19 cellular contexts compared by ENCODE assay signal in the genomic region with DNA sequence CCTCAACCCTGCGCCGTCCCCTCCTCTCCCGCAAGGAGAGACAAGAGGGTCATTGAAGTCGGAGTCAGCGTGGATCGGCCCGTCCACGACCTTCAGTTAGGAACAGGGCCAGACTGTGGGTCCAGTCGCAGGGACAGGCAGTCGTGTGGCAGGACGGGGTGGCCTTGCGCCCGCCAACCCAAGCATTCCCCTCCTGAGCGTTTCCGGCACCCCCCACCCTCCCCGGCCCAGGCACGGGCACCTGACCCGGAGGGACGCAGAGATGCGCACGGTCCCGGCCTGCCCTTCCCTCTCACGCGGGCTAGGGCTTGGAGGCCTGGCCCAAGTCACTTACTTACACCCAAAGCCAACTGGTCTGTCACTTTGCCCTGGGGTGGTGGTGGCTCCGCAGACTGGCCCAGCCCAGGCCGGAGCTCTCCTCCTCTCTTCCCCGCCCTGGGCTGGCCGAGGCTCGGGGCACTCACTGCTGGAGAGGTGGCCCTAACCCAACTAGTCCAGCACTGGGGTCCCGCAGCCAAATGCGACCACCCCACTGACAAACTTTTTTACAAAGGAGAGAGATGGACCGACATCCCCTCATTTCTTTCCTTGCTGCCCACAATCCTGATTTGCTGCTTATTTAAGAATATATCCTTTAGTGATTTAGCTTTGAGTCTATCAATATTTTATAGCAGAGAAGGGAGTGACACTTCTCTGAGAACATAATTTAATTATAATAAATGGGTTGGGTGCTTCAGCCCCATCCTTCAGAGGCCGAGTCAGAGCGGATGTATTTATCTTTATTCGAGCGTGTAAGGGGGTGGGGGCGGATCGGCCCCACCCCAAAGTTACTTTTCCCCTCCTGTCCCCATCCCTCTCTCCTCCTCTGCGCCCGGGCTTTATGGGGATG. TPM values are rescaled to one million over a fixed set of nuclear protein-coding genes. Genes with fewer than 3 reads are reported as not detected.
DNase-seq lines count a peak whose midpoint lies in the region; ATAC-seq and TF ChIP-seq lines count a peak whose summit lies in the region.
"Had no signal": no experiment of that assay in that cellular context is flagged by ENCODE, and none has a peak within 500 bp of the region (broad histone marks: within the 10 kb centered on the region; RNA-seq: fewer than 3 reads in every experiment).

No MANE protein-coding gene starts in this region.

- peak overlapping the region; percentile 28 for H3K4me3 Mint-ChIP-seq in activated naive CD4-positive, alpha-beta T cell treated with anti-CD3 and anti-CD28 coated beads, Interleukin-2, amount 10 ng/mL, durations not matched to agents 7 days and 5 days
- H3K4me3 Mint-ChIP-seq in activated naive CD4-positive, alpha-beta T cell treated with anti-CD3 and anti-CD28 coated beads for 36 hours = no peak overlapping the region
- H3K4me3 Mint-ChIP-seq in activated naive CD8-positive, alpha-beta T cell treated with anti-CD3 and anti-CD28 coated beads for 36 hours = peak overlapping the region; percentile 47
- H3K4me3 Mint-ChIP-seq in memory B cell (no peak overlapping the region), type B pancreatic cell (peak overlapping the region; percentile 65)

- peaks cover 3% of the 10 kb centered on the region for H3K36me3 Mint-ChIP-seq in activated naive CD4-positive, alpha-beta T cell treated with anti-CD3 and anti-CD28 coated beads, Interleukin-2, amount 10 ng/mL, durations not matched to agents 7 days and 5 days
- no peaks in the 10 kb centered on the region for H3K36me3 Mint-ChIP-seq in activated naive CD4-positive, alpha-beta T cell treated with anti-CD3 and anti-CD28 coated beads for 36 hours (ENCODE audit: low read depth)
- H3K36me3 Mint-ChIP-seq in activated naive CD8-positive, alpha-beta T cell treated with anti-CD3 and anti-CD28 coated beads for 36 hours = peaks cover 2% of the 10 kb centered on the region
- H3K36me3 Mint-ChIP-seq in memory B cell = peaks cover 1% of the 10 kb centered on the region
- H3K36me3 Mint-ChIP-seq in type B pancreatic cell = no peaks in the 10 kb centered on the region

- intact Hi-C loops in activated naive CD4-positive, alpha-beta T cell treated with anti-CD3 and anti-CD28 coated beads for 36 hours (cut with micrococcal nuclease) = loop anchor here (2.0 kb wide), 1 partner anchor 13 kb away; no protein-coding TSS in a partner anchor

- peaks cover 85% of the 10 kb centered on the region for H3K27me3 Mint-ChIP-seq in activated naive CD4-positive, alpha-beta T cell treated with anti-CD3 and anti-CD28 coated beads, Interleukin-2, amount 10 ng/mL, durations not matched to agents 7 days and 5 days
- peaks cover 56% of the 10 kb centered on the region for H3K27me3 Mint-ChIP-seq in activated naive CD4-positive, alpha-beta T cell treated with anti-CD3 and anti-CD28 coated beads for 36 hours (ENCODE audit: low read depth)
- peaks cover 81% of the 10 kb centered on the region for H3K27me3 Mint-ChIP-seq in activated naive CD8-positive, alpha-beta T cell treated with anti-CD3 and anti-CD28 coated beads for 36 hours
- peaks cover 19% of the 10 kb centered on the region for H3K27me3 Mint-ChIP-seq in memory B cell
- peaks cover 80% of the 10 kb centered on the region for H3K27me3 Mint-ChIP-seq in type B pancreatic cell

- peaks cover 11% of the 10 kb centered on the region for H3K4me1 Mint-ChIP-seq in activated naive CD4-positive, alpha-beta T cell treated with anti-CD3 and anti-CD28 coated beads, Interleukin-2, amount 10 ng/mL, durations not matched to agents 7 days and 5 days
- H3K4me1 Mint-ChIP-seq in activated naive CD4-positive, alpha-beta T cell treated with anti-CD3 and anti-CD28 coated beads for 36 hours (ENCODE audit: low read depth) = peaks cover 23% of the 10 kb centered on the region
- peaks cover 19% of the 10 kb centered on the region for H3K4me1 Mint-ChIP-seq in activated naive CD8-positive, alpha-beta T cell treated with anti-CD3 and anti-CD28 coated beads for 36 hours
- H3K4me1 Mint-ChIP-seq in memory B cell (peaks cover 2% of the 10 kb centered on the region), type B pancreatic cell (ENCODE audit: unreplicated experiment) (peaks cover 4% of the 10 kb centered on the region)

- ATAC-seq in memory B cell (ENCODE audit: low read depth) (no peak), GM18873 (IDR thresholded peaks at IDR 0.05; ENCODE audit: low FRiP score, unreplicated experiment) (no peak), GM21576 (IDR thresholded peaks at IDR 0.05; ENCODE audit: unreplicated experiment) (no peak)

- CTCF ChIA-PET in activated naive CD4-positive, alpha-beta T cell treated with anti-CD3 and anti-CD28 coated beads, Interleukin-2, amount 10 ng/mL, durations not matched to agents 7 days and 5 days (lab: Charles Lee) = no interaction called here
- CTCF ChIA-PET in activated naive CD4-positive, alpha-beta T cell treated with anti-CD3 and anti-CD28 coated beads for 36 hours (lab: Charles Lee) = interaction anchor here (0.6 kb wide), 1 partner anchor 148 kb away, joined by 4 read pairs; no protein-coding TSS in a partner anchor

- H3K27ac Mint-ChIP-seq in activated naive CD4-positive, alpha-beta T cell treated with anti-CD3 and anti-CD28 coated beads, Interleukin-2, amount 10 ng/mL, durations not matched to agents 7 days and 5 days = peak overlapping the region; percentile 86
- H3K27ac Mint-ChIP-seq in activated naive CD4-positive, alpha-beta T cell treated with anti-CD3 and anti-CD28 coated beads for 36 hours = no peak overlapping the region
- H3K27ac Mint-ChIP-seq in activated naive CD8-positive, alpha-beta T cell treated with anti-CD3 and anti-CD28 coated beads for 36 hours = no peak overlapping the region
- H3K27ac Mint-ChIP-seq in memory B cell = peak overlapping the region; percentile 79
- H3K27ac Mint-ChIP-seq in type B pancreatic cell = peak overlapping the region; percentile 52

- H3K9me3 Mint-ChIP-seq in activated naive CD4-positive, alpha-beta T cell treated with anti-CD3 and anti-CD28 coated beads, Interleukin-2, amount 10 ng/mL, durations not matched to agents 7 days and 5 days = no peaks in the 10 kb centered on the region
- no peaks in the 10 kb centered on the region for H3K9me3 Mint-ChIP-seq in activated naive CD4-positive, alpha-beta T cell treated with anti-CD3 and anti-CD28 coated beads for 36 hours
- H3K9me3 Mint-ChIP-seq in activated naive CD8-positive, alpha-beta T cell treated with anti-CD3 and anti-CD28 coated beads for 36 hours = no peaks in the 10 kb centered on the region
- H3K9me3 Mint-ChIP-seq in memory B cell (no peaks in the 10 kb centered on the region), type B pancreatic cell (no peaks in the 10 kb centered on the region)

- DNase-seq in activated naive CD4-positive, alpha-beta T cell treated with anti-CD3 and anti-CD28 coated beads, Interleukin-2, amount 10 ng/mL, durations not matched to agents 7 days and 5 days = no peak
- DNase-seq in activated naive CD4-positive, alpha-beta T cell treated with anti-CD3 and anti-CD28 coated beads for 36 hours = no peak
- DNase-seq in activated naive CD8-positive, alpha-beta T cell treated with anti-CD3 and anti-CD28 coated beads for 36 hours = no peak
- DNase-seq in memory B cell (ENCODE audit: low spot score in 2 of 2) (peak in 1 of 2 donors; percentile 20), type B pancreatic cell (ENCODE audit: extremely low spot score, unreplicated experiment) (no peak), SIG-M5 treated with dmso at 0.1 percent for 504 hours (lab: John Stamatoyannopoulos, UW; ENCODE audit: unreplicated experiment) (no peak)
- DNase-seq: activated T-cell treated with anti-CD3 and anti-CD28 coated beads for 4 hours, DMS153, GM23248, mammary epithelial cell, NCI-H1417 treated with DMSO at 0.1 percent for 48 hours, NCI-H226 had no signal

- no peak for TF ChIP-seq CTCF in type B pancreatic cell (conservative IDR thresholded peaks at IDR 0.05)

RNA-seq across cellular contexts. Expression of gene UNCX, which starts 1.2 kb away (rescaled TPM):
- not detected for total RNA-seq in activated naive CD4-positive, alpha-beta T cell treated with anti-CD3 and anti-CD28 coated beads for 36 hours
- not detected for total RNA-seq in activated naive CD8-positive, alpha-beta T cell treated with anti-CD3 and anti-CD28 coated beads for 36 hours
- total RNA-seq in type B pancreatic cell (ENCODE audit: low replicate concordance) = 0.48 TPM in 1 of 2 replicates, not detected in the other
- total RNA-seq: dorsolateral prefrontal cortex, GM23248, mammary epithelial cell, pancreas, SJSA1, smooth muscle cell, subcutaneous adipose tissue had no signal

Comparison
In these comparisons a context has a peak if more than half of its experiments do, and no peak if none do; other contexts are left out.
1. H3K27ac Mint-ChIP-seq: peak in activated naive CD4-positive, alpha-beta T cell treated with anti-CD3 and anti-CD28 coated beads, Interleukin-2, amount 10 ng/mL, durations not matched to agents 7 days and 5 days (single experiment), memory B cell (single experiment) and type B pancreatic cell (single experiment); none in activated naive CD4-positive, alpha-beta T cell treated with anti-CD3 and anti-CD28 coated beads for 36 hours (single experiment) and activated naive CD8-positive, alpha-beta T cell treated with anti-CD3 and anti-CD28 coated beads for 36 hours (single experiment).
2. H3K4me3 Mint-ChIP-seq: peak in activated naive CD4-positive, alpha-beta T cell treated with anti-CD3 and anti-CD28 coated beads, Interleukin-2, amount 10 ng/mL, durations not matched to agents 7 days and 5 days (single experiment), activated naive CD8-positive, alpha-beta T cell treated with anti-CD3 and anti-CD28 coated beads for 36 hours (single experiment) and type B pancreatic cell (single experiment); none in activated naive CD4-positive, alpha-beta T cell treated with anti-CD3 and anti-CD28 coated beads for 36 hours (single experiment) and memory B cell (single experiment).